ENCODE assay signal across 22 cellular contexts in the genomic region with DNA sequence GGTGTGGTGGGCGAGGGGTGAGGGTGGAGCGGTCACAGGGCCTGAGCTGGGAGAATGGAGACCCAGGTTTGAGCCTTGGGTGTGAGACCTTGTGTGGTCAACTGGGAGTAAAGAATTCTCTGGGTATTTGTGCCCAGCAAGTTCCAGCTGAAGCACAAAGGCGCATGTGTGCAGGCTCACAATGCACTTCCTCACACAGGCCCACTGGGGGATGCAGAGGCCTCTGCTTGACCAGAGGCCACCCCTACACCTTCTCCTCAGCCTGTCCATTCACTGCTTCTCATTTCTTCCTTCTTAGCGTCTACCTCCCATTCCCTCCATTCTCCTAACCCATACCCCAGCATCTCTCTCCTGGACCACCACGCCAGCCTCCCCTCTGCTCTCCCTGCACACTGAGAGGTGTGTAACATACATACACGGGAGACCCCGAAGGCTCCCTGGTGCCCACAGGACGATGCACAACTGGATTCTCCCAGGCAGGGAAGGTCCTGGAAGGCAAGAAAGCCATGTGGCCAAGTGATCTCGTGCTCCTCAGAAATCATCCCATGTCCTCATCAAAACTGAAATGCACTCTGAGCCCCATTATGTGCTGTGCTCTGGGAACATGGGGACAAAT. TPM values are rescaled to one million over a fixed set of nuclear protein-coding genes. Genes with fewer than 3 reads are reported as not detected.
A peak's percentile ranks its signal among the peaks of the same experiment; 100 is the strongest.
DNase-seq lines count a peak whose midpoint lies in the region; ATAC-seq, FAIRE-seq and TF ChIP-seq lines count a peak whose summit lies in the region.
"Had no signal": no experiment of that assay in that cellular context is flagged by ENCODE, and none has a peak within 500 bp of the region (broad histone marks: within the 10 kb centered on the region; RNA-seq: fewer than 3 reads in every experiment).

No MANE protein-coding gene starts in this region.

- no peak overlapping the region for H3K27ac Mint-ChIP-seq in osteocyte (ENCODE audit: unreplicated experiment)
- H3K27ac Mint-ChIP-seq: CD4-positive, CD25-positive, alpha-beta regulatory T cell had no signal

- H3K9me3 ChIP-seq in OCI-LY3 (ENCODE audit: insufficient read depth, low read length), result no peaks in the 10 kb centered on the region
- H3K9me3 ChIP-seq: BLaER1 had no signal

- no peak for TF ChIP-seq POLR2A in GM12892 (IDR thresholded peaks at IDR 0.05; ENCODE audit: low read depth, low read length)

- H3K4me3 Mint-ChIP-seq in osteocyte (ENCODE audit: unreplicated experiment), result no peak overlapping the region
- H3K4me3 Mint-ChIP-seq: CD4-positive, CD25-positive, alpha-beta regulatory T cell had no signal

- peak; percentile 54 for FAIRE-seq in GM12892 (lab: Jason Lieb, UNC)
- FAIRE-seq: A204.1, H54, HepG2 had no signal

- peaks cover 20% of the 10 kb centered on the region for H3K4me1 ChIP-seq in OCI-LY3 (ENCODE audit: low read length)
- H3K4me1 ChIP-seq: BLaER1 had no signal

- no peak for TF ChIP-seq CTCF in OCI-LY3 (IDR thresholded peaks at IDR 0.05; ENCODE audit: low read depth, low read length)
- no peak for TF ChIP-seq CTCF in osteocyte (IDR thresholded peaks at IDR 0.05)

- no peak overlapping the region for H3K27ac ChIP-seq in OCI-LY3 (ENCODE audit: low read length)
- H3K27ac ChIP-seq: BLaER1, PC-9, RWPE1 had no signal

- no peaks in the 10 kb centered on the region for H3K9me3 Mint-ChIP-seq in osteocyte (ENCODE audit: unreplicated experiment)

- H3K79me2 ChIP-seq in OCI-LY3 (ENCODE audit: low read length), result no peaks in the 10 kb centered on the region

- H3K4me3 ChIP-seq in OCI-LY3 (ENCODE audit: low read length), result peak overlapping the region; percentile 56
- H3K4me3 ChIP-seq: BLaER1, PC-9 had no signal

- no peaks in the 10 kb centered on the region for H3K36me3 Mint-ChIP-seq in osteocyte (ENCODE audit: unreplicated experiment)

- no peaks in the 10 kb centered on the region for H3K27me3 ChIP-seq in OCI-LY3 (ENCODE audit: low read depth, low read length)

- H4K20me1 ChIP-seq in OCI-LY3 (ENCODE audit: insufficient read depth, low read length), result no peaks in the 10 kb centered on the region
- H4K20me1 ChIP-seq: BLaER1 had no signal

- ATAC-seq in HG02798 (IDR thresholded peaks at IDR 0.05; ENCODE audit: poor library complexity, unreplicated experiment) (peak; percentile 4), GM18867 (IDR thresholded peaks at IDR 0.05; ENCODE audit: unreplicated experiment) (no peak)
- ATAC-seq: HepG2 had no signal

- peaks cover 7% of the 10 kb centered on the region for H3K27me3 Mint-ChIP-seq in osteocyte (ENCODE audit: unreplicated experiment)

- peak overlapping the region; percentile 29; the same call in 1 of the 2 replicates for H3K9ac ChIP-seq in OCI-LY3 (ENCODE audit: low read length)
- H3K9ac ChIP-seq: BLaER1 had no signal

- H3K4me1 Mint-ChIP-seq in osteocyte (ENCODE audit: unreplicated experiment), result peaks cover 2% of the 10 kb centered on the region

- H3K4me2 ChIP-seq in OCI-LY3 (ENCODE audit: low read length), result peak overlapping the region; percentile 70
- H3K4me2 ChIP-seq: BLaER1, PC-9 had no signal

- DNase-seq in GM12892 (ENCODE audit: insufficient read length) (no peak), osteocyte (ENCODE audit: extremely low spot score, unreplicated experiment) (peak; percentile 63), GM19240 (ENCODE audit: insufficient read length, low spot score) (no peak), NCI-H1930 (lab: John Stamatoyannopoulos, UW) (no peak)
- DNase-seq: DMS153; NCI-H1105; NCI-H2029 treated with DMSO at 0.1 percent for 48 hours; NK-92 treated with Interleukin-12 subunit alpha and Interleukin-12 subunit beta, amount 100 ng/mL, for 24 hours; PC-9; SHP77 had no signal

- no peaks in the 10 kb centered on the region for H3K36me3 ChIP-seq in OCI-LY3 (replicated peaks; ENCODE audit: low read depth, low read length)
- H3K36me3 ChIP-seq: BLaER1 had no signal

- peak overlapping the region; percentile 57; the same call in 1 of the 2 replicates for H2AFZ ChIP-seq in OCI-LY3 (ENCODE audit: low read depth, low read length)
- H2AFZ ChIP-seq: PC-9 had no signal

RNA-seq across cellular contexts. Expression of a gene that starts 12.3 kb away (rescaled TPM):
- 2.0 TPM for polyA plus RNA-seq in GM12892 (2012; ENCODE audit: missing spikeins)
- total RNA-seq in osteocyte, result 0.73 and 1.3 TPM in 2 replicates
- total RNA-seq: CD4-positive, CD25-positive, alpha-beta regulatory T cell; HT1080; LHCN-M2; T-helper 1 cell treated with Interleukin-12 subunit alpha and Interleukin-12 subunit beta and Interleukin-4 antibody, amounts not matched to agents 30 ng/mL and 1 ng/mL, for 36 hours had no signal
